ENCODE assay signal across 17 cellular contexts in genomic region chr9:91803143-91803940, GRCh38.
DNase-seq lines count a peak whose midpoint lies in the region; FAIRE-seq and TF ChIP-seq lines count a peak whose summit lies in the region.
"Had no signal": no experiment of that assay in that cellular context is flagged by ENCODE, and none has a peak within 500 bp of the region (broad histone marks: within the 10 kb centered on the region; RNA-seq: fewer than 3 reads in every experiment).

No MANE protein-coding gene starts in this region.

- no peaks in the 10 kb centered on the region for H3K36me3 Mint-ChIP-seq in osteocyte (ENCODE audit: unreplicated experiment)
- H3K36me3 Mint-ChIP-seq: activated naive CD4-positive, alpha-beta T cell treated with anti-CD3 and anti-CD28 coated beads, Interleukin-2, amount 10 ng/mL, durations not matched to agents 7 days and 5 days had no signal

- DNase-seq in AG08396 (ENCODE audit: low spot score): peak; percentile 29
- peak; percentile 86 for DNase-seq in M059J (ENCODE audit: low read depth)
- no peak for DNase-seq in osteocyte (ENCODE audit: extremely low spot score, unreplicated experiment)
- DNase-seq in retina: no peak
- DNase-seq in NCI-H1436 treated with DMSO at 0.1 percent for 48 hours (lab: John Stamatoyannopoulos, UW): no peak
- no peak for DNase-seq in NCI-H1092 treated with DMSO at 0.1 percent for 48 hours (lab: John Stamatoyannopoulos, UW)
- no peak for DNase-seq in NCI-H2171 treated with DMSO at 0.1 percent for 48 hours (lab: John Stamatoyannopoulos, UW)
- DNase-seq: activated naive CD4-positive, alpha-beta T cell treated with anti-CD3 and anti-CD28 coated beads, Interleukin-2, amount 10 ng/mL, durations not matched to agents 7 days and 5 days; BE2C; DMS153; erythroblast; KG1; NCI-H345; stimulated activated naive CD8-positive, alpha-beta T cell treated with anti-CD3 and anti-CD28 coated beads, Interleukin-15, Interleukin-2, amounts not matched to agents 100 U/mL and 50 U/mL, for 24 hours had no signal

- H3K4me1 Mint-ChIP-seq in osteocyte (ENCODE audit: unreplicated experiment): peaks cover 51% of the 10 kb centered on the region

- no peak for TF ChIP-seq CTCF in osteocyte (IDR thresholded peaks at IDR 0.05)

- H3K27me3 Mint-ChIP-seq in osteocyte (ENCODE audit: unreplicated experiment): no peaks in the 10 kb centered on the region

- H3K9me3 Mint-ChIP-seq in osteocyte (ENCODE audit: unreplicated experiment): no peaks in the 10 kb centered on the region
- H3K9me3 Mint-ChIP-seq: activated naive CD4-positive, alpha-beta T cell treated with anti-CD3 and anti-CD28 coated beads, Interleukin-2, amount 10 ng/mL, durations not matched to agents 7 days and 5 days; nephron had no signal

- no peak overlapping the region for H3K4me3 Mint-ChIP-seq in osteocyte (ENCODE audit: unreplicated experiment)
- H3K4me3 Mint-ChIP-seq: activated naive CD4-positive, alpha-beta T cell treated with anti-CD3 and anti-CD28 coated beads, Interleukin-2, amount 10 ng/mL, durations not matched to agents 7 days and 5 days; nephron had no signal

- peak; percentile 57 for FAIRE-seq in endometrium (lab: Jason Lieb, UNC)
- FAIRE-seq: TTC549 had no signal

- peak overlapping the region; percentile 71 for H3K27ac Mint-ChIP-seq in osteocyte (ENCODE audit: unreplicated experiment)
- H3K27ac Mint-ChIP-seq: activated naive CD4-positive, alpha-beta T cell treated with anti-CD3 and anti-CD28 coated beads, Interleukin-2, amount 10 ng/mL, durations not matched to agents 7 days and 5 days had no signal

Comparison
In these comparisons a context has a peak if more than half of its experiments do, and no peak if none do; other contexts are left out.
1. DNase-seq: peak in AG08396 (single experiment) and M059J (single experiment); none in osteocyte (single experiment), retina (single experiment), NCI-H1436 treated with DMSO at 0.1 percent for 48 hours (single experiment), NCI-H1092 treated with DMSO at 0.1 percent for 48 hours (single experiment) and NCI-H2171 treated with DMSO at 0.1 percent for 48 hours (single experiment).